Comparison of ENCODE assay signal across 28 cellular contexts in genomic region chr11:126583101-126583500, GRCh38.
"Had no signal": no experiment of that assay in that cellular context is flagged by ENCODE, and none has a peak within 500 bp of the region (broad histone marks: within the 10 kb centered on the region; RNA-seq: fewer than 3 reads in every experiment).

No MANE protein-coding gene starts in this region.

- H3K27me3 Mint-ChIP-seq: dendritic cell treated with granulocyte-macrophage colony-stimulating factor and Interleukin-4, amounts not matched to agents 40 ng/mL and 50 ng/mL, for 4 days had no signal

- H3K27ac ChIP-seq: colonic mucosa, esophagus muscularis mucosa, foreskin keratinocyte, gastroesophageal sphincter, heart right ventricle, left lung, ovary, psoas muscle, sigmoid colon, thoracic aorta, tibial nerve, upper lobe of right lung, vagina had no signal

- H3K36me3 ChIP-seq: colonic mucosa, esophagus muscularis mucosa, gastroesophageal sphincter, heart right ventricle, left lung, ovary, sigmoid colon, thoracic aorta, tibial nerve, upper lobe of right lung, vagina had no signal

- H3K9me3 ChIP-seq: colonic mucosa, esophagus muscularis mucosa, gastroesophageal sphincter, heart right ventricle, left lung, ovary, psoas muscle, sigmoid colon, thoracic aorta, tibial nerve, upper lobe of right lung, vagina had no signal

- DNase-seq: colonic mucosa; effector CD8-positive, alpha-beta T cell; foreskin keratinocyte; heart right ventricle; hippocampal formation; left cardiac atrium; mesenchymal stem cell; midbrain; naive thymus-derived CD4-positive, alpha-beta T cell; nephron progenitor cell; occipital lobe; ovary; posterior cingulate gyrus; psoas muscle; right cardiac atrium; sigmoid colon; stimulated activated naive B cell treated with anti-CD40 and anti-IgM and Interleukin-4, amounts not matched to agents 10 μg/mL and 1 μg/mL and 100 μg/mL, for 72 hours; upper lobe of right lung had no signal

- H3K36me3 Mint-ChIP-seq: naive thymus-derived CD4-positive, alpha-beta T cell; stimulated activated naive B cell treated with anti-CD40 and anti-IgM and Interleukin-4, amounts not matched to agents 10 μg/mL and 1 μg/mL and 100 μg/mL, for 72 hours had no signal

- H3K27me3 ChIP-seq: colonic mucosa, foreskin keratinocyte, ovary, sigmoid colon, tibial nerve, upper lobe of right lung, vagina had no signal

- FAIRE-seq: endothelial cell of umbilical vein, islet of Langerhans had no signal

- H3K4me3 Mint-ChIP-seq: dendritic cell treated with granulocyte-macrophage colony-stimulating factor and Interleukin-4, amounts not matched to agents 40 ng/mL and 50 ng/mL, for 4 days; naive thymus-derived CD4-positive, alpha-beta T cell; nephron progenitor cell; stimulated activated naive B cell treated with anti-CD40 and anti-IgM and Interleukin-4, amounts not matched to agents 10 μg/mL and 1 μg/mL and 100 μg/mL, for 72 hours; stimulated activated naive CD8-positive, alpha-beta T cell treated with anti-CD3 and anti-CD28 coated beads, Interleukin-15, Interleukin-2, amounts not matched to agents 100 ng/mL and 50 ng/mL, for 24 hours had no signal

- H3K9me3 Mint-ChIP-seq: dendritic cell treated with granulocyte-macrophage colony-stimulating factor and Interleukin-4, amounts not matched to agents 40 ng/mL and 50 ng/mL, for 4 days; nephron progenitor cell; stimulated activated naive B cell treated with anti-CD40 and anti-IgM and Interleukin-4, amounts not matched to agents 10 μg/mL and 1 μg/mL and 100 μg/mL, for 72 hours; stimulated activated naive CD8-positive, alpha-beta T cell treated with anti-CD3 and anti-CD28 coated beads, Interleukin-15, Interleukin-2, amounts not matched to agents 100 ng/mL and 50 ng/mL, for 24 hours had no signal

- ATAC-seq: foreskin keratinocyte; gastroesophageal sphincter; heart right ventricle; left cardiac atrium; left lung; naive thymus-derived CD4-positive, alpha-beta T cell; psoas muscle; right cardiac atrium; stimulated activated naive B cell treated with anti-CD40 and anti-IgM and Interleukin-4, amounts not matched to agents 10 μg/mL and 1 μg/mL and 100 μg/mL, for 72 hours; upper lobe of right lung had no signal

- H3K4me3 ChIP-seq: colonic mucosa, esophagus muscularis mucosa, gastroesophageal sphincter, heart right ventricle, left lung, ovary, psoas muscle, sigmoid colon, thoracic aorta, tibial nerve, upper lobe of right lung, vagina had no signal

- H3K4me1 Mint-ChIP-seq: stimulated activated naive B cell treated with anti-CD40 and anti-IgM and Interleukin-4, amounts not matched to agents 10 μg/mL and 1 μg/mL and 100 μg/mL, for 72 hours had no signal

- H3K27ac Mint-ChIP-seq: dendritic cell treated with granulocyte-macrophage colony-stimulating factor and Interleukin-4, amounts not matched to agents 40 ng/mL and 50 ng/mL, for 4 days; naive thymus-derived CD4-positive, alpha-beta T cell; stimulated activated naive B cell treated with anti-CD40 and anti-IgM and Interleukin-4, amounts not matched to agents 10 μg/mL and 1 μg/mL and 100 μg/mL, for 72 hours; stimulated activated naive CD8-positive, alpha-beta T cell treated with anti-CD3 and anti-CD28 coated beads, Interleukin-15, Interleukin-2, amounts not matched to agents 100 ng/mL and 50 ng/mL, for 24 hours had no signal

- H3K4me1 ChIP-seq: colonic mucosa, foreskin keratinocyte, left lung, psoas muscle, upper lobe of right lung had no signal
